1 cellular context compared by ENCODE assay signal in the genomic region with DNA sequence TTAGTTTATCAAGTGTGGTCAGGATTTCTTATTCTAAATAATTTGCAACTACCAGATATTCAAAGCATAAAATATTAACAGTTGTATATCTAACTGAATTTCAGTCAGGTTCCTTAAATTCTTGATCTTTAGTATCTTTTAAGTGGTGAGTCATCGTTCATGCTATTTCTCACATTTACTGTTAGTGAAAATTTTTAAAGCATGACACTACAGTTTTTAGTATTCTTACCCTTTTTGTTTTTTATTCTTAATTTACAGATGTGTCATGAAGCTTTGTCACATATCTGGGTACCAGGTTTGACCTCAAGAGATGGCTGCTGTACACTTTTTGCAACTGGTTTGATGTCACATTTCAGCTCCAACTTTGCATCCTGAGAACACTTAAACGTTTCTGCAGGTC.
A peak's percentile ranks its signal among the peaks of the same experiment; 100 is the strongest.
TF ChIP-seq lines count a peak whose summit lies in the region.

No MANE protein-coding gene starts in this region.

TF ChIP-seq in GM12878, 131 proteins besides CTCF, POLR2A, EP300 and RAD21:
- TF ChIP-seq, protein P1, sequence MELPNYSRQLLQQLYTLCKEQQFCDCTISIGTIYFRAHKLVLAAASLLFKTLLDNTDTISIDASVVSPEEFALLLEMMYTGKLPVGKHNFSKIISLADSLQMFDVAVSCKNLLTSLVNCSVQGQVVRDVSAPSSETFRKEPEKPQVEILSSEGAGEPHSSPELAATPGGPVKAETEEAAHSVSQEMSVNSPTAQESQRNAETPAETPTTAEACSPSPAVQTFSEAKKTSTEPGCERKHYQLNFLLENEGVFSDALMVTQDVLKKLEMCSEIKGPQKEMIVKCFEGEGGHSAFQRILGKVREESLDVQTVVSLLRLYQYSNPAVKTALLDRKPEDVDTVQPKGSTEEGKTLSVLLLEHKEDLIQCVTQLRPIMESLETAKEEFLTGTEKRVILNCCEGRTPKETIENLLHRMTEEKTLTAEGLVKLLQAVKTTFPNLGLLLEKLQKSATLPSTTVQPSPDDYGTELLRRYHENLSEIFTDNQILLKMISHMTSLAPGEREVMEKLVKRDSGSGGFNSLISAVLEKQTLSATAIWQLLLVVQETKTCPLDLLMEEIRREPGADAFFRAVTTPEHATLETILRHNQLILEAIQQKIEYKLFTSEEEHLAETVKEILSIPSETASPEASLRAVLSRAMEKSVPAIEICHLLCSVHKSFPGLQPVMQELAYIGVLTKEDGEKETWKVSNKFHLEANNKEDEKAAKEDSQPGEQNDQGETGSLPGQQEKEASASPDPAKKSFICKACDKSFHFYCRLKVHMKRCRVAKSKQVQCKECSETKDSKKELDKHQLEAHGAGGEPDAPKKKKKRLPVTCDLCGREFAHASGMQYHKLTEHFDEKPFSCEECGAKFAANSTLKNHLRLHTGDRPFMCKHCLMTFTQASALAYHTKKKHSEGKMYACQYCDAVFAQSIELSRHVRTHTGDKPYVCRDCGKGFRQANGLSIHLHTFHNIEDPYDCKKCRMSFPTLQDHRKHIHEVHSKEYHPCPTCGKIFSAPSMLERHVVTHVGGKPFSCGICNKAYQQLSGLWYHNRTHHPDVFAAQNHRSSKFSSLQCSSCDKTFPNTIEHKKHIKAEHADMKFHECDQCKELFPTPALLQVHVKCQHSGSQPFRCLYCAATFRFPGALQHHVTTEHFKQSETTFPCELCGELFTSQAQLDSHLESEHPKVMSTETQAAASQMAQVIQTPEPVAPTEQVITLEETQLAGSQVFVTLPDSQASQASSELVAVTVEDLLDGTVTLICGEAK (IDR thresholded peaks at IDR 0.05; ENCODE audit: borderline replicate concordance), result no peak
- peak; percentile 41; the same call in 1 of the 2 replicates for TF ChIP-seq JUNB (IDR thresholded peaks at IDR 0.05)
